In genomic region chr1:26370591-26371382, GRCh38 we compare ENCODE assay signal across 23 cellular contexts. TPM values are rescaled to one million over a fixed set of nuclear protein-coding genes. Genes with fewer than 3 reads are reported as not detected.
A peak's percentile ranks its signal among the peaks of the same experiment; 100 is the strongest.
DNase-seq lines count a peak whose midpoint lies in the region; ATAC-seq, FAIRE-seq and TF ChIP-seq lines count a peak whose summit lies in the region.
"Had no signal": no experiment of that assay in that cellular context is flagged by ENCODE, and none has a peak within 500 bp of the region (broad histone marks: within the 10 kb centered on the region; RNA-seq: fewer than 3 reads in every experiment).

No MANE protein-coding gene starts in this region.

- peak overlapping the region; percentile 8 for H2BK15ac ChIP-seq in neuronal stem cell (ENCODE audit: low read length)

- peaks cover 65% of the 10 kb centered on the region for H3K4me1 Mint-ChIP-seq in activated CD8-positive, alpha-beta memory T cell treated with anti-CD3 and anti-CD28 coated beads, Interleukin-2, amount 10 ng/mL, durations not matched to agents 7 days and 5 days

- no peaks in the 10 kb centered on the region for H3K36me3 ChIP-seq in K562 (ENCODE audit: control insufficient read depth, insufficient read depth, low read length)
- no peaks in the 10 kb centered on the region for H3K36me3 ChIP-seq in neuronal stem cell (replicated peaks in 1 of 2; ENCODE audit: control insufficient read depth in 2 of 2, insufficient read depth in 2 of 2, low read length in 2 of 2)
- no peaks in the 10 kb centered on the region for H3K36me3 ChIP-seq in ascending aorta
- H3K36me3 ChIP-seq: gastrocnemius medialis, stomach, upper lobe of left lung had no signal

- H3K27ac Mint-ChIP-seq in activated CD8-positive, alpha-beta memory T cell treated with anti-CD3 and anti-CD28 coated beads, Interleukin-2, amount 10 ng/mL, durations not matched to agents 7 days and 5 days, result peak overlapping the region; percentile 82

- no TSS peak for BruUV-seq in K562 (replicated peaks; lab: Mats Ljungman, UMichigan)

- TF ChIP-seq RAD21 in K562 (CRISPR knock-in tag; conservative IDR thresholded peaks at IDR 0.05 in 1 of 2, IDR thresholded peaks at IDR 0.05 in 1 of 2), result no peak

- H3K27me3 Mint-ChIP-seq in activated CD8-positive, alpha-beta memory T cell treated with anti-CD3 and anti-CD28 coated beads, Interleukin-2, amount 10 ng/mL, durations not matched to agents 7 days and 5 days, result no peaks in the 10 kb centered on the region

- peak overlapping the region; percentile 70 for H3K4me3 Mint-ChIP-seq in activated CD8-positive, alpha-beta memory T cell treated with anti-CD3 and anti-CD28 coated beads, Interleukin-2, amount 10 ng/mL, durations not matched to agents 7 days and 5 days

- H4K91ac ChIP-seq in neuronal stem cell (ENCODE audit: low read depth, low read length, poor library complexity), result peak overlapping the region; percentile 41

- H2BK12ac ChIP-seq in neuronal stem cell (ENCODE audit: low read length), result no peak overlapping the region

- intact Hi-C loops in K562 (cut with micrococcal nuclease) (no loop called here), ascending aorta (cut with DNase I) (no loop called here)

- H3K9ac ChIP-seq in K562 (ENCODE audit: insufficient read depth in 1 of 2, low read depth in 2 of 2, low read length in 2 of 2) (no peak overlapping the region), neuronal stem cell (ENCODE audit: low read depth, low read length, poor library complexity) (no peak overlapping the region)

- H2AK5ac ChIP-seq in neuronal stem cell (ENCODE audit: low read depth, low read length), result peak overlapping the region; percentile 91

- no peak overlapping the region for H3K27ac ChIP-seq in K562 (ENCODE audit: extremely low read depth, low read depth, low read length)
- H3K27ac ChIP-seq in neuronal stem cell (replicated peaks; ENCODE audit: low read length), result no peak overlapping the region
- no peak overlapping the region for H3K27ac ChIP-seq in ascending aorta
- H3K27ac ChIP-seq: A549, gastrocnemius medialis, upper lobe of left lung, VCaP had no signal

- H3K23ac ChIP-seq in neuronal stem cell (ENCODE audit: low read depth, low read length, poor library complexity), result no peak overlapping the region

- DNase-seq in activated CD8-positive, alpha-beta memory T cell treated with anti-CD3 and anti-CD28 coated beads, Interleukin-2, amount 10 ng/mL, durations not matched to agents 7 days and 5 days, result peak; percentile 65
- no peak for DNase-seq in activated CD8-positive, alpha-beta memory T cell treated with anti-CD3 and anti-CD28 coated beads, Interleukin-2, amount 50 U/mL, for 48 hours
- DNase-seq in NB4 (ENCODE audit: low read depth), result peak; percentile 52
- no peak for DNase-seq in K562 (ENCODE audit: extremely low read depth in 1 of 4, low spot score in 3 of 4)
- DNase-seq in neuronal stem cell (ENCODE audit: low spot score), result no peak
- no peak for DNase-seq in middle frontal gyrus (ENCODE audit: extremely low spot score, low spot score)
- no peak for DNase-seq in ascending aorta (ENCODE audit: low spot score in 2 of 2)
- DNase-seq: DMS79 treated with DMSO at 0.1 percent for 48 hours, gastrocnemius medialis, MM.1S, mucosa of descending colon, NCI-H2081, NCI-H446 treated with DMSO at 0.1 percent for 48 hours, stomach had no signal

- TF ChIP-seq EP300 in K562 (IDR thresholded peaks at IDR 0.05; ENCODE audit: low read length), result no peak

- H2AFZ ChIP-seq in K562 (ENCODE audit: low read depth, low read length) (no peak overlapping the region), neuronal stem cell (ENCODE audit: low read length) (no peak overlapping the region)

- H3K14ac ChIP-seq in neuronal stem cell (ENCODE audit: low read length), result no peak overlapping the region

- TF ChIP-seq CTCF in NB4 (IDR thresholded peaks at IDR 0.05; ENCODE audit: low read depth, low read length), result no peak
- TF ChIP-seq CTCF in K562 (IDR thresholded peaks at IDR 0.05 in 2 of 3, conservative IDR thresholded peaks at IDR 0.05 in 1 of 3; ENCODE audit: insufficient read depth in 2 of 3, low read depth in 1 of 3, low read length in 3 of 3), result no peak
- TF ChIP-seq CTCF in ascending aorta (IDR thresholded peaks at IDR 0.05), result no peak

- H3K4me2 ChIP-seq in K562 (ENCODE audit: insufficient read depth, low read length) (no peak overlapping the region), neuronal stem cell (ENCODE audit: insufficient read depth, low read length, poor library complexity, severe bottlenecking) (no peak overlapping the region)
- H3K4me2 ChIP-seq: A549 had no signal

- no peak for ATAC-seq in activated CD8-positive, alpha-beta memory T cell treated with anti-CD3 and anti-CD28 coated beads, Interleukin-2, amount 10 ng/mL, durations not matched to agents 7 days and 5 days
- ATAC-seq in K562 (no peak), HG03175 (IDR thresholded peaks at IDR 0.05; ENCODE audit: unreplicated experiment) (no peak)
- ATAC-seq: A549, gastrocnemius medialis, mucosa of descending colon, sciatic nerve had no signal

- no peak overlapping the region for H3K4me3 ChIP-seq in NB4 (ENCODE audit: low read depth, low read length)
- H3K4me3 ChIP-seq in K562, result no peak overlapping the region
- H3K4me3 ChIP-seq in neuronal stem cell (ENCODE audit: low read length in 2 of 2), result no peak overlapping the region
- no peak overlapping the region for H3K4me3 ChIP-seq in ascending aorta
- H3K4me3 ChIP-seq: A549, gastrocnemius medialis, mucosa of descending colon, upper lobe of left lung had no signal

- in situ Hi-C loops in K562 (cut with MboI), result no loop called here

- no peaks in the 10 kb centered on the region for H3K79me1 ChIP-seq in neuronal stem cell (ENCODE audit: low read depth, low read length)

- peak overlapping the region; percentile 54 for H2BK120ac ChIP-seq in neuronal stem cell (ENCODE audit: low read depth, low read length)

- FAIRE-seq in K562 (lab: Jason Lieb, UNC), result no peak
- FAIRE-seq: A549 had no signal

- no peaks in the 10 kb centered on the region for H4K20me1 ChIP-seq in K562 (replicated peaks; ENCODE audit: control insufficient read depth, insufficient read depth, low read length)

- 34% methylated on average over 6 of the region's 6 CpGs for WGBS in K562 (ENCODE audit: insufficient coverage, low coverage, missing lambda C conversion rate)
- no CpG with 5 or more reads among the region's 6 CpGs for WGBS in neuronal stem cell (ENCODE audit: extremely low coverage in 2 of 2, insufficient read length in 2 of 2, insufficient replicate concordance in 1 of 2), 2 donors

- H4K8ac ChIP-seq in neuronal stem cell (ENCODE audit: low read depth, low read length), result no peak overlapping the region

- H3K4me1 ChIP-seq in K562 (replicated peaks in 1 of 2; ENCODE audit: control insufficient read depth in 2 of 2, insufficient read depth in 2 of 2, low read length in 2 of 2), result peaks cover 7 to 11% of the 10 kb centered on the region in 2 experiments; a peak in 3 of 5 replicates
- H3K4me1 ChIP-seq in neuronal stem cell (ENCODE audit: control insufficient read depth in 2 of 2, insufficient read depth in 1 of 2, low read depth in 1 of 2, low read length in 2 of 2), result peaks cover 0 to 1% of the 10 kb centered on the region in 2 donors
- H3K4me1 ChIP-seq in ascending aorta, result no peaks in the 10 kb centered on the region
- H3K4me1 ChIP-seq: gastrocnemius medialis had no signal

- POLR2A ChIA-PET in K562 (lab: Yijun Ruan, JAX), result no interaction called here

- no peaks in the 10 kb centered on the region for H3K27me3 ChIP-seq in K562 (ENCODE audit: control insufficient read depth in 2 of 2, insufficient read depth in 2 of 2, low read length in 2 of 2)
- peaks cover 0 to 6% (median 0%) of the 10 kb centered on the region in 3 experiments for H3K27me3 ChIP-seq in neuronal stem cell (ENCODE audit: control insufficient read depth in 3 of 3, insufficient read depth in 3 of 3, low read depth in 1 of 3, low read length in 3 of 3)
- H3K27me3 ChIP-seq in ascending aorta, result no peaks in the 10 kb centered on the region
- H3K27me3 ChIP-seq: gastrocnemius medialis, upper lobe of left lung had no signal

- H3K9me3 Mint-ChIP-seq in activated CD8-positive, alpha-beta memory T cell treated with anti-CD3 and anti-CD28 coated beads, Interleukin-2, amount 10 ng/mL, durations not matched to agents 7 days and 5 days (ENCODE audit: low read depth), result peaks cover 5% of the 10 kb centered on the region

- no peaks in the 10 kb centered on the region for H3K79me2 ChIP-seq in K562 (ENCODE audit: control insufficient read depth, insufficient read depth, low read length)

- H3K4ac ChIP-seq in neuronal stem cell (ENCODE audit: low read length), result no peak overlapping the region

- H3K36me3 Mint-ChIP-seq in activated CD8-positive, alpha-beta memory T cell treated with anti-CD3 and anti-CD28 coated beads, Interleukin-2, amount 10 ng/mL, durations not matched to agents 7 days and 5 days, result peaks cover 7% of the 10 kb centered on the region

- H3K9me1 ChIP-seq in K562 (ENCODE audit: control insufficient read depth, insufficient read depth, low read length), result no peaks in the 10 kb centered on the region

- CTCF ChIA-PET in activated CD8-positive, alpha-beta memory T cell treated with anti-CD3 and anti-CD28 coated beads, Interleukin-2, amount 10 ng/mL, durations not matched to agents 7 days and 5 days (lab: Charles Lee), result interaction anchor here (0.9 to 4.7 kb wide), 10 partner anchors 7 to 226 kb away, joined by 3 to 28 read pairs (median 7); no protein-coding TSS in a partner anchor
- CTCF ChIA-PET in K562 (lab: Yijun Ruan, JAX; ENCODE audit: low intra/inter-chr PET ratio), result no interaction called here

- peak overlapping the region; percentile 61 for H2BK5ac ChIP-seq in neuronal stem cell (ENCODE audit: low read length)

- TF ChIP-seq POLR2A in NB4 (IDR thresholded peaks at IDR 0.05; ENCODE audit: extremely low read depth, insufficient read length) (no peak), K562 (conservative IDR thresholded peaks at IDR 0.05) (no peak)

- peak overlapping the region; percentile 54 for H3K18ac ChIP-seq in neuronal stem cell (ENCODE audit: low read length)

- peaks cover 4% of the 10 kb centered on the region; the same call in 1 of the 2 replicates for H3K9me3 ChIP-seq in K562 (replicated peaks; ENCODE audit: control insufficient read depth, insufficient read depth, low read depth, low read length)
- H3K9me3 ChIP-seq in neuronal stem cell (replicated peaks in 1 of 2; ENCODE audit: control insufficient read depth in 2 of 2, insufficient read depth in 1 of 2, low read depth in 1 of 2, low read length in 2 of 2), result peaks cover 2 to 7% of the 10 kb centered on the region in 2 donors
- no peaks in the 10 kb centered on the region for H3K9me3 ChIP-seq in ascending aorta
- H3K9me3 ChIP-seq: A549, gastrocnemius medialis, mucosa of descending colon, stomach, upper lobe of left lung had no signal

RNA-seq across cellular contexts. Expression of gene ZNF683, which starts 1.8 kb away (rescaled TPM):
- total RNA-seq in activated CD8-positive, alpha-beta memory T cell treated with anti-CD3 and anti-CD28 coated beads, Interleukin-2, amount 10 ng/mL, durations not matched to agents 7 days and 5 days, result 10 to 100 TPM in 1 of 2 experiments, 1 to 10 TPM in 1; 7.0 to 26.3 TPM
- not detected in 2 replicates for total RNA-seq in K562 (2011; cell fraction: chromatin; rRNA removed; ENCODE audit: low replicate concordance)
- not detected in 2 replicates for total RNA-seq in K562 (2011; cell fraction: nucleolus; rRNA removed)
- total RNA-seq in K562 (2011; cell fraction: nucleoplasm; rRNA removed), result not detected in 2 replicates
- not detected in 2 replicates for total RNA-seq in K562 (2014; rRNA removed)
- total RNA-seq in K562 (2014; rRNA removed; fragmentation: Illumina TruSeq; extraction: Trizol), result not detected in 2 replicates
- not detected in 2 replicates for total RNA-seq in K562 (2015; rRNA removed; fragmentation: Illumina TruSeq; extraction: Trizol)
- total RNA-seq in K562 (2021), result not detected in 2 replicates
- polyA plus RNA-seq in K562 (2011; rRNA removed), result not detected in 2 replicates
- not detected in 2 replicates for polyA plus RNA-seq in K562 (2011; cell fraction: cytosol; rRNA removed)
- not detected in 2 replicates for polyA plus RNA-seq in K562 (2011; cell fraction: nucleus; rRNA removed)
- polyA plus RNA-seq in K562 (2012), result not detected in 2 replicates
- not detected in 2 replicates for polyA plus RNA-seq in K562 (2014; fragmentation: Illumina TruSeq; extraction: Trizol)
- not detected for polyA plus RNA-seq in K562 (2014; fragmentation: Nextera tagmentation; extraction: Ambion mirVana)
- not detected in 2 replicates for polyA plus RNA-seq in K562 (2014; rRNA removed)
- not detected in 2 replicates for polyA minus RNA-seq in K562 (2011; rRNA and poly(A)+ RNA removed)
- polyA minus RNA-seq in K562 (2011; cell fraction: cytosol; rRNA and poly(A)+ RNA removed), result not detected in 2 replicates
- polyA minus RNA-seq in K562 (2011; cell fraction: nucleus; rRNA and poly(A)+ RNA removed), result not detected in 2 replicates
- polyA plus RNA-seq in neuronal stem cell (2013, experiment 1 of 2), result not detected
- not detected for polyA plus RNA-seq in neuronal stem cell (2013, experiment 2 of 2)
- total RNA-seq in ascending aorta, result not detected
- total RNA-seq: dermis microvascular lymphatic vessel endothelial cell, epithelial cell of proximal tubule, gastrocnemius medialis, osteocyte had no signal
- polyA plus RNA-seq: A549 had no signal

RNA-seq across cellular contexts. Expression of gene CRYBG2, which starts 16.9 kb away (rescaled TPM):
- total RNA-seq in activated CD8-positive, alpha-beta memory T cell treated with anti-CD3 and anti-CD28 coated beads, Interleukin-2, amount 10 ng/mL, durations not matched to agents 7 days and 5 days, result 1 to 10 TPM; 5.7 to 8.6 TPM
- total RNA-seq in K562 (2011; cell fraction: chromatin; rRNA removed; ENCODE audit: low replicate concordance), result 7.8 and 10.7 TPM in 2 replicates
- total RNA-seq in K562 (2011; cell fraction: nucleolus; rRNA removed), result 10.0 and 10.2 TPM in 2 replicates
- 5.7 and 6.5 TPM in 2 replicates for total RNA-seq in K562 (2011; cell fraction: nucleoplasm; rRNA removed)
- total RNA-seq in K562 (2014; rRNA removed) (7.5 and 12.6 TPM in 2 replicates), K562 (2014; rRNA removed; fragmentation: Illumina TruSeq; extraction: Trizol) (1.3 and 2.1 TPM in 2 replicates), K562 (2015; rRNA removed; fragmentation: Illumina TruSeq; extraction: Trizol) (1.9 and 2.5 TPM in 2 replicates), K562 (2021) (8.5 and 8.8 TPM in 2 replicates), ascending aorta (not detected)
- polyA plus RNA-seq in K562 (2011; rRNA removed) (3.3 and 3.8 TPM in 2 replicates), K562 (2014; fragmentation: Illumina TruSeq; extraction: Trizol) (3.7 and 5.1 TPM in 2 replicates), K562 (2014; fragmentation: Nextera tagmentation; extraction: Ambion mirVana) (1 to 10 TPM in 1 of 2 experiments, under 1 TPM in 1; 0.39 to 2.4 TPM), K562 (2014; rRNA removed) (3.1 and 8.1 TPM in 2 replicates)
- polyA plus RNA-seq in K562 (2011; cell fraction: cytosol; rRNA removed), result 4.8 and 8.5 TPM in 2 replicates
- polyA plus RNA-seq in K562 (2011; cell fraction: nucleus; rRNA removed), result 6.5 and 9.6 TPM in 2 replicates
- polyA plus RNA-seq in K562 (2012), result 4.3 and 24.3 TPM in 2 replicates
- polyA minus RNA-seq in K562 (2011; rRNA and poly(A)+ RNA removed), result 1.6 and 1.9 TPM in 2 replicates
- polyA minus RNA-seq in K562 (2011; cell fraction: cytosol; rRNA and poly(A)+ RNA removed), result 5.9 and 7.5 TPM in 2 replicates
- 2.6 and 4.4 TPM in 2 replicates for polyA minus RNA-seq in K562 (2011; cell fraction: nucleus; rRNA and poly(A)+ RNA removed)
- 7.8 TPM for polyA plus RNA-seq in neuronal stem cell (2013, experiment 1 of 2)
- polyA plus RNA-seq in neuronal stem cell (2013, experiment 2 of 2), result 9.1 TPM
- total RNA-seq: gastrocnemius medialis, osteocyte, sciatic nerve had no signal

RNA-seq across cellular contexts. Expression of gene LIN28A, which starts 39.8 kb away (rescaled TPM):
- not detected for total RNA-seq in activated CD8-positive, alpha-beta memory T cell treated with anti-CD3 and anti-CD28 coated beads, Interleukin-2, amount 10 ng/mL, durations not matched to agents 7 days and 5 days
- 0.51 and 0.97 TPM in 2 replicates for total RNA-seq in K562 (2011; cell fraction: chromatin; rRNA removed; ENCODE audit: low replicate concordance)
- 0.53 and 0.67 TPM in 2 replicates for total RNA-seq in K562 (2011; cell fraction: nucleolus; rRNA removed)
- 0.81 and 1.5 TPM in 2 replicates for total RNA-seq in K562 (2011; cell fraction: nucleoplasm; rRNA removed)
- 3.1 and 3.8 TPM in 2 replicates for total RNA-seq in K562 (2014; rRNA removed)
- 4.3 and 4.5 TPM in 2 replicates for total RNA-seq in K562 (2014; rRNA removed; fragmentation: Illumina TruSeq; extraction: Trizol)
- total RNA-seq in K562 (2015; rRNA removed; fragmentation: Illumina TruSeq; extraction: Trizol), result 4.5 and 5.4 TPM in 2 replicates
- 5.1 TPM in 2 replicates for total RNA-seq in K562 (2021)
- 0.26 and 5.2 TPM in 2 replicates for polyA plus RNA-seq in K562 (2011; rRNA removed)
- 0.25 and 1.9 TPM in 2 replicates for polyA plus RNA-seq in K562 (2011; cell fraction: cytosol; rRNA removed)
- polyA plus RNA-seq in K562 (2011; cell fraction: nucleus; rRNA removed), result 0.15 and 1.7 TPM in 2 replicates
- 0.24 and 1.0 TPM in 2 replicates for polyA plus RNA-seq in K562 (2012)
- polyA plus RNA-seq in K562 (2014; fragmentation: Illumina TruSeq; extraction: Trizol), result 3.5 and 3.9 TPM in 2 replicates
- polyA plus RNA-seq in K562 (2014; fragmentation: Nextera tagmentation; extraction: Ambion mirVana), result 1 to 10 TPM in 1 of 2 experiments, under 1 TPM in 1; 0.80 to 1.0 TPM
- polyA plus RNA-seq in K562 (2014; rRNA removed), result 2.4 and 3.2 TPM in 2 replicates
- polyA minus RNA-seq in K562 (2011; rRNA and poly(A)+ RNA removed), result 0.69 and 13.6 TPM in 2 replicates
- 0.36 and 6.4 TPM in 2 replicates for polyA minus RNA-seq in K562 (2011; cell fraction: cytosol; rRNA and poly(A)+ RNA removed)
- 0.11 and 0.81 TPM in 2 replicates for polyA minus RNA-seq in K562 (2011; cell fraction: nucleus; rRNA and poly(A)+ RNA removed)
- polyA plus RNA-seq in neuronal stem cell (2013, experiment 1 of 2), result 961 TPM
- 962 TPM for polyA plus RNA-seq in neuronal stem cell (2013, experiment 2 of 2)
- total RNA-seq in ascending aorta, result not detected
- total RNA-seq: activated CD8-positive, alpha-beta memory T cell treated with anti-CD3 and anti-CD28 coated beads for 36 hours; dermis microvascular lymphatic vessel endothelial cell; epithelial cell of proximal tubule; gastrocnemius medialis; mucosa of descending colon; osteocyte; sciatic nerve; stomach had no signal
- polyA plus RNA-seq: stomach had no signal

RNA-seq across cellular contexts. Expression of gene CD52, which starts 53.0 kb away (rescaled TPM):
- total RNA-seq in activated CD8-positive, alpha-beta memory T cell treated with anti-CD3 and anti-CD28 coated beads, Interleukin-2, amount 10 ng/mL, durations not matched to agents 7 days and 5 days, result 100 to 1,000 TPM; 951 to 971 TPM
- 26.7 and 65.5 TPM in 2 replicates for total RNA-seq in K562 (2011; cell fraction: chromatin; rRNA removed; ENCODE audit: low replicate concordance)
- total RNA-seq in K562 (2011; cell fraction: nucleolus; rRNA removed), result 72.0 and 78.5 TPM in 2 replicates
- 50.2 and 55.9 TPM in 2 replicates for total RNA-seq in K562 (2011; cell fraction: nucleoplasm; rRNA removed)
- total RNA-seq in K562 (2014; rRNA removed) (34.9 and 43.3 TPM in 2 replicates), K562 (2014; rRNA removed; fragmentation: Illumina TruSeq; extraction: Trizol) (127 TPM in 2 replicates), K562 (2015; rRNA removed; fragmentation: Illumina TruSeq; extraction: Trizol) (182 and 185 TPM in 2 replicates), K562 (2021) (70.9 and 90.7 TPM in 2 replicates), ascending aorta (not detected)
- polyA plus RNA-seq in K562 (2011; rRNA removed) (312 and 418 TPM in 2 replicates), K562 (2014; fragmentation: Illumina TruSeq; extraction: Trizol) (147 and 173 TPM in 2 replicates), K562 (2014; fragmentation: Nextera tagmentation; extraction: Ambion mirVana) (100 to 1,000 TPM; 355 to 488 TPM), K562 (2014; rRNA removed) (152 and 198 TPM in 2 replicates)
- polyA plus RNA-seq in K562 (2011; cell fraction: cytosol; rRNA removed), result 457 and 520 TPM in 2 replicates
- polyA plus RNA-seq in K562 (2011; cell fraction: nucleus; rRNA removed), result 77.7 and 147 TPM in 2 replicates
- 170 and 195 TPM in 2 replicates for polyA plus RNA-seq in K562 (2012)
- 56.1 and 74.7 TPM in 2 replicates for polyA minus RNA-seq in K562 (2011; rRNA and poly(A)+ RNA removed)
- 28.1 and 33.6 TPM in 2 replicates for polyA minus RNA-seq in K562 (2011; cell fraction: cytosol; rRNA and poly(A)+ RNA removed)
- polyA minus RNA-seq in K562 (2011; cell fraction: nucleus; rRNA and poly(A)+ RNA removed), result 6.9 and 14.1 TPM in 2 replicates
- 2.2 TPM for polyA plus RNA-seq in neuronal stem cell (2013, experiment 1 of 2)
- 1.7 TPM for polyA plus RNA-seq in neuronal stem cell (2013, experiment 2 of 2)
- total RNA-seq: dermis microvascular lymphatic vessel endothelial cell, epithelial cell of proximal tubule, osteocyte had no signal
- polyA plus RNA-seq: A549 had no signal

Comparison
In these comparisons a context has a peak if more than half of its experiments do, and no peak if none do; other contexts are left out.
1. DNase-seq: peak in activated CD8-positive, alpha-beta memory T cell treated with anti-CD3 and anti-CD28 coated beads, Interleukin-2, amount 10 ng/mL, durations not matched to agents 7 days and 5 days (single experiment) and NB4 (single experiment); none in activated CD8-positive, alpha-beta memory T cell treated with anti-CD3 and anti-CD28 coated beads, Interleukin-2, amount 50 U/mL, for 48 hours (single experiment), K562 (0 of 4), neuronal stem cell (single experiment), middle frontal gyrus (single experiment) and ascending aorta (0 of 2).